ENCODE assay signal across 8 cellular contexts in genomic region chr15:62896969-62897486, GRCh38.
DNase-seq lines count a peak whose midpoint lies in the region; ATAC-seq, FAIRE-seq and TF ChIP-seq lines count a peak whose summit lies in the region.

No MANE protein-coding gene starts in this region.

- no peak for ATAC-seq in GM21786 (IDR thresholded peaks at IDR 0.05; ENCODE audit: unreplicated experiment)
- ATAC-seq in HG02759 (IDR thresholded peaks at IDR 0.05; ENCODE audit: unreplicated experiment), result no peak
- no peak for ATAC-seq in GM18517 (IDR thresholded peaks at IDR 0.05; ENCODE audit: unreplicated experiment)

- peak; percentile 91 for FAIRE-seq in TTC549 (lab: Jason Lieb, UNC)

- DNase-seq in ELF-1 (ENCODE audit: low read depth, low spot score), result peak; percentile 90
- DNase-seq in glomerular visceral epithelial cell (ENCODE audit: extremely low spot score), result peak; percentile 100
- peak; percentile 82 for DNase-seq in prostate gland (ENCODE audit: low spot score)
- no peak for DNase-seq in NCI-H146 treated with DMSO at 0.1 percent for 48 hours (lab: John Stamatoyannopoulos, UW; ENCODE audit: unreplicated experiment)

- intact Hi-C loops in prostate gland (cut with DNase I), result loop anchor here (1.0 to 5.0 kb wide), 2 partner anchors 10 to 110 kb away; no protein-coding TSS in a partner anchor

- no peak overlapping the region for H3K4me3 ChIP-seq in prostate gland

- no peak for TF ChIP-seq CTCF in prostate gland (IDR thresholded peaks at IDR 0.05)

- H3K9me3 ChIP-seq in prostate gland, result no peaks in the 10 kb centered on the region

- peaks cover 15% of the 10 kb centered on the region for H3K4me1 ChIP-seq in prostate gland (replicated peaks)

- no peak for TF ChIP-seq POLR2A in prostate gland (IDR thresholded peaks at IDR 0.05)

- H3K27me3 ChIP-seq in prostate gland (replicated peaks; ENCODE audit: insufficient read depth), result no peaks in the 10 kb centered on the region

- H3K27ac ChIP-seq in prostate gland, result peak overlapping the region; percentile 67 to 72

- H3K36me3 ChIP-seq in prostate gland, result no peaks in the 10 kb centered on the region

- WGBS in prostate gland, result 10% methylated on average over 19 of the region's 19 CpGs
